In the genomic region with DNA sequence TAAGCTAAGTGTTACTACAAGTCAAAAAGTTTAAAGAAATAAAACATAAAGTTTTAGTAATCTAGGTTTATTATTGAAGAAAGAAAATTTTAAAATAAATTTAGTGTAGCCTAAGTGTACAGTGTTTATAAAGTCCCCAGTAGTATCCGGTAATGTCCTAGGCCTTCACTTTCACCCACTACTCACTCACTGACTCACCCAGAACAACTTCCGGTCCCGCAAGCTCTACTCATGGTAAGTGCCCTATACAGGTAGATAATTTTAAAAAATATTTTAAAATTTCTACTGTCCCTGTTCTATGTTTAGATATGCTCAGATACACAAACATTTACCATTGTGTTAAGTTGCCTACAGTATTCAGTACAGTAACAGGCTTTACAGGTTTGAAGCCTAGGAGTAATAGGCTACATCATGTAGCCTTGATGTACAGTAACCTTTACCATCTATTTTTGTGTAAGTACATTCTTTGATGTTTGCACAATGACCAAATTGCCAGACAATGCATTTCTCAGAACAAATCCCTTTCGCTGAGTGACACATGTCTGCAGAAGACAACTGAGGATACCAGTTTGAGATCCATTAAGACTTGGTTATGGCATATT, we compare ENCODE assay signal across 19 cellular contexts.
"Had no signal": no experiment of that assay in that cellular context is flagged by ENCODE, and none has a peak within 500 bp of the region (broad histone marks: within the 10 kb centered on the region; RNA-seq: fewer than 3 reads in every experiment).

No MANE protein-coding gene starts in this region.

- DNase-seq: activated CD4-positive, alpha-beta T cell treated with anti-CD3 and anti-CD28 coated beads for 1 hour; activated CD4-positive, alpha-beta T cell treated with anti-CD3 and anti-CD28 coated beads, Interleukin-2, amount 50 U/mL, for 1 hour; activated CD8-positive, alpha-beta T cell treated with anti-CD3 and anti-CD28 coated beads, Interleukin-2, amount 10 ng/mL, durations not matched to agents 7 days and 5 days; activated gamma-delta T cell; activated naive CD4-positive, alpha-beta T cell treated with anti-CD3 and anti-CD28 coated beads, Interleukin-2, amount 50 U/mL, for 16 hours; activated naive CD8-positive, alpha-beta T cell treated with anti-CD3 and anti-CD28 coated beads, Interleukin-2, amount 50 U/mL, for 24 hours; cortex of kidney; endodermal cell; foreskin keratinocyte; kidney glomerular epithelial cell; left lung; naive thymus-derived CD8-positive, alpha-beta T cell; retina; sigmoid colon; stimulated activated CD4-positive, alpha-beta T cell treated with anti-CD3 and anti-CD28 coated beads, Interleukin-2, amount 100 ng/mL, for 48 hours; stimulated activated CD8-positive, alpha-beta memory T cell treated with anti-CD3 and anti-CD28 coated beads, Interleukin-4, amount 100 ng/mL, for 48 hours; stimulated activated naive CD4-positive, alpha-beta T cell; testis; upper lobe of left lung had no signal

- ATAC-seq: activated CD8-positive, alpha-beta T cell treated with anti-CD3 and anti-CD28 coated beads, Interleukin-2, amount 10 ng/mL, durations not matched to agents 7 days and 5 days; activated naive CD8-positive, alpha-beta T cell treated with anti-CD3 and anti-CD28 coated beads, Interleukin-2, amount 50 U/mL, for 24 hours; foreskin keratinocyte; left lung; naive thymus-derived CD8-positive, alpha-beta T cell had no signal
